8 cellular contexts compared by ENCODE assay signal in genomic region chr17:81481011-81481799, GRCh38. TPM values are rescaled to one million over a fixed set of nuclear protein-coding genes. Genes with fewer than 3 reads are reported as not detected.
DNase-seq lines count a peak whose midpoint lies in the region; ATAC-seq and TF ChIP-seq lines count a peak whose summit lies in the region.

No MANE protein-coding gene starts in this region.

- no peak for TF ChIP-seq CTCF in BJ (IDR thresholded peaks at IDR 0.05; ENCODE audit: insufficient read depth, low read depth, low read length)
- TF ChIP-seq CTCF in WERI-Rb-1 (IDR thresholded peaks at IDR 0.05; ENCODE audit: low read depth, low read length): no peak
- TF ChIP-seq CTCF in spleen (IDR thresholded peaks at IDR 0.05 in 8 of 11, conservative IDR thresholded peaks at IDR 0.05 in 3 of 11): no peak

- peak overlapping the region; percentile 34 for H3K4me3 ChIP-seq in BJ (ENCODE audit: low read depth, low read length)
- peak overlapping the region; percentile 62 for H3K4me3 ChIP-seq in WERI-Rb-1 (ENCODE audit: low read depth, low read length)
- peak overlapping the region; percentile 25 to 66 (median 42) for H3K4me3 ChIP-seq in spleen

- POLR2A ChIA-PET in BJ (lab: Charles Lee): no interaction called here

- no peak for ATAC-seq in HG03439 (IDR thresholded peaks at IDR 0.05; ENCODE audit: unreplicated experiment)

- DNase-seq in BJ (ENCODE audit: low read depth): no peak
- peak; percentile 82 for DNase-seq in NCI-H1105 treated with DMSO at 0.1 percent for 48 hours (lab: John Stamatoyannopoulos, UW)
- peak; percentile 92 for DNase-seq in WERI-Rb-1
- peak in 54 of 61 donors; percentile 13 to 84 (median 66) for DNase-seq in caudate nucleus (lab: John Stamatoyannopoulos, UW)
- peak; percentile 87 for DNase-seq in inferior parietal cortex (ENCODE audit: extremely low spot score)
- no peak for DNase-seq in spleen
- DNase-seq in OCI-M2 (lab: John Stamatoyannopoulos, UW; ENCODE audit: unreplicated experiment): no peak

- H3K36me3 ChIP-seq in BJ (ENCODE audit: control insufficient read depth, insufficient read depth, low read length) (no peaks in the 10 kb centered on the region), WERI-Rb-1 (no peaks in the 10 kb centered on the region), spleen (no peaks in the 10 kb centered on the region)

- intact Hi-C loops in spleen (cut with DNase I; ENCODE audit: low total_unique reads): loop anchor here (10.0 kb wide), 1 partner anchor 226 kb away; no protein-coding TSS in a partner anchor

- H3K9me3 ChIP-seq in WERI-Rb-1 (ENCODE audit: severe bottlenecking) (no peaks in the 10 kb centered on the region), spleen (peaks cover 0 to 3% (median 0%) of the 10 kb centered on the region in 8 donors)

- H3K27me3 ChIP-seq in BJ (ENCODE audit: control insufficient read depth, insufficient read depth, low read length) (no peaks in the 10 kb centered on the region; the same call in 1 of the 2 replicates), WERI-Rb-1 (ENCODE audit: insufficient read depth, low read depth, severe bottlenecking) (no peaks in the 10 kb centered on the region), spleen (replicated peaks in 1 of 7) (peaks cover 0 to 59% (median 11%) of the 10 kb centered on the region in 7 donors)

- H3K4me1 ChIP-seq in spleen: peaks cover 28 to 60% (median 50%) of the 10 kb centered on the region in 6 donors

- CTCF ChIA-PET in BJ (lab: Yijun Ruan, JAX): interaction anchor here (0.8 to 1.7 kb wide), 5 partner anchors 109 to 338 kb away, joined by 3 to 9 read pairs (median 3); no protein-coding TSS in a partner anchor

- WGBS in spleen, 5 donors: 5 to 9% (median 8%) methylated on average over 48 to 96 of the region's 96 CpGs

- TF ChIP-seq POLR2A in spleen (IDR thresholded peaks at IDR 0.05): no peak

- peak overlapping the region; percentile 80 for H3K27ac ChIP-seq in WERI-Rb-1
- H3K27ac ChIP-seq in caudate nucleus (ENCODE audit: low read depth, low read length): no peak overlapping the region
- no peak overlapping the region for H3K27ac ChIP-seq in spleen

RNA-seq across cellular contexts. Expression of gene ACTG1, which starts 31.4 kb away (rescaled TPM):
- polyA plus RNA-seq in BJ (2011; rRNA removed): 2,988 and 3,774 TPM in 2 replicates
- polyA minus RNA-seq in BJ (2011; rRNA and poly(A)+ RNA removed): 4,016 and 6,647 TPM in 2 replicates
- 1,000 to 10,000 TPM; 1,726 to 6,270 (median 2,803) TPM for total RNA-seq in spleen
- 1,000 to 10,000 TPM; 1,119 to 1,902 (median 1,793) TPM for polyA plus RNA-seq in spleen

RNA-seq across cellular contexts. Expression of gene FSCN2, which starts 47.0 kb away (rescaled TPM):
- polyA plus RNA-seq in BJ (2011; rRNA removed) (1.1 and 1.3 TPM in 2 replicates), spleen (1 to 10 TPM in 1 of 3 donors, under 1 TPM in 2; 0.41 to 2.6 (median 0.76) TPM)
- polyA minus RNA-seq in BJ (2011; rRNA and poly(A)+ RNA removed): 1.3 and 1.9 TPM in 2 replicates
- total RNA-seq in spleen: 1 to 10 TPM; 1.2 to 4.0 (median 2.8) TPM

Comparison
In these comparisons a context has a peak if more than half of its experiments do, and no peak if none do; other contexts are left out.
1. DNase-seq: peak in NCI-H1105 treated with DMSO at 0.1 percent for 48 hours (single experiment), WERI-Rb-1 (single experiment), caudate nucleus (54 of 61) and inferior parietal cortex (single experiment); none in BJ (single experiment), spleen (single experiment) and OCI-M2 (single experiment).
2. Peak in every context shown above with its lines, with median percentiles within 50 percentile points of each other: H3K4me3 ChIP-seq.